ENCODE assay signal across 25 cellular contexts in the genomic region with DNA sequence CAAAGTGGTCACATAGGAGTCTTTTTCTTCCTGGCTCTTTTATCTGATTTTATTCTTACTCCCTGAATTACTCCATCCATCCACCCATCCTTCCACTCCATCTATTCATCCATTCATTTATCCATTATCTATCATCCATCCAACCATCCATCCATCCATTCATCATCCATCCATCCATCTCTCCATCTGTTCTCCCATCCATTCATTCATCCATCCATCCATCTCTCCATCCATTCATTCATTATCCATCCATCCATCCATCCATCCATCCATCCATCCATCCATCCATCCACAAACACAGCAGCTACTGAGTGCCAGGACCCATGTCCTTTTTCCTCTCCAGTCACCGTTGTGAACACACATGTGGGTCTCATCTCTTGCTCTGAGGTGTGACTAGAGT.
A peak's percentile ranks its signal among the peaks of the same experiment; 100 is the strongest.
DNase-seq lines count a peak whose midpoint lies in the region; FAIRE-seq and TF ChIP-seq lines count a peak whose summit lies in the region.
"Had no signal": no experiment of that assay in that cellular context is flagged by ENCODE, and none has a peak within 500 bp of the region (broad histone marks: within the 10 kb centered on the region; RNA-seq: fewer than 3 reads in every experiment).

No MANE protein-coding gene starts in this region.

- POLR2A ChIA-PET in HEK293 (lab: Yijun Ruan, JAX): no interaction called here

- no peak overlapping the region for H3K27ac ChIP-seq in HEK293 (ENCODE audit: extremely low read depth, low read depth, low read length)
- peak overlapping the region; percentile 46 for H3K27ac ChIP-seq in caudate nucleus (ENCODE audit: low read depth, low read length)
- H3K27ac ChIP-seq: BLaER1 had no signal

- no peak overlapping the region for H3K4me3 ChIP-seq in HEK293 (ENCODE audit: low read depth, low read length)
- H3K4me3 ChIP-seq: BLaER1, GM12878 had no signal

- TF ChIP-seq CTCF in HEK293 (tag by site-specific recombination; IDR thresholded peaks at IDR 0.05): no peak

- no peaks in the 10 kb centered on the region for H3K4me1 ChIP-seq in HEK293 (ENCODE audit: control insufficient read depth, insufficient read depth, low read length)
- H3K4me1 ChIP-seq: BE2C had no signal

- CTCF ChIA-PET in HEK293 (lab: Yijun Ruan, JAX): no interaction called here

- no peaks in the 10 kb centered on the region for H3K36me3 ChIP-seq in HEK293 (ENCODE audit: control insufficient read depth in 2 of 2, insufficient read depth in 1 of 2, low read length in 2 of 2)
- H3K36me3 ChIP-seq: BE2C, BLaER1 had no signal

- DNase-seq in HTR-8/SVneo (ENCODE audit: insufficient read length, low spot score) (no peak), caudate nucleus (lab: John Stamatoyannopoulos, UW) (no peak), mucosa of gallbladder (ENCODE audit: low spot score) (no peak), HT-29 (ENCODE audit: low spot score) (no peak)
- DNase-seq: 8988T; ACHN; BE2C; C1 segment of cervical spinal cord; CD4-positive, alpha-beta memory T cell; CD4-positive, CD25-positive, alpha-beta regulatory T cell; CD8-positive, alpha-beta memory T cell; COR-L47; DMS 273 treated with DMSO at 0.1 percent for 48 hours; DMS153; DMS53; DMS79; DND-41; EL; GDM1 had no signal

- FAIRE-seq in HTR-8/SVneo (lab: Jason Lieb, UNC): peak; percentile 42
- FAIRE-seq: A204.1, GM12878, GM12892, GM18507 had no signal

- no peaks in the 10 kb centered on the region for H3K9me3 ChIP-seq in HEK293 (ENCODE audit: control insufficient read depth, insufficient read depth, low read depth, low read length)
- H3K9me3 ChIP-seq: BE2C, BLaER1 had no signal

TF ChIP-seq in HEK293, 187 proteins besides CTCF, POLR2A, EP300 and RAD21:
- no peak for TF ChIP-seq ZBTB7A (tag by site-specific recombination; IDR thresholded peaks at IDR 0.05; ENCODE audit: low read depth)
- peak; percentile 97 for TF ChIP-seq ZNF366 (tag by site-specific recombination; conservative IDR thresholded peaks at IDR 0.05)
- peak; percentile 99 for TF ChIP-seq ZBTB17 (tag by site-specific recombination; IDR thresholded peaks at IDR 0.05)
